ENCODE assay signal across 8 cellular contexts in genomic region chr17:4948166-4948996, GRCh38. TPM values are rescaled to one million over a fixed set of nuclear protein-coding genes. Genes with fewer than 3 reads are reported as not detected.
DNase-seq lines count a peak whose midpoint lies in the region; ATAC-seq and TF ChIP-seq lines count a peak whose summit lies in the region.

TSS of gene PFN1 (minus strand) at chr17:4948530. CDS start at chr17:4948394, 136 bp downstream.

- peak within 1 kb of the TSS; percentile 97 for H3K4me3 ChIP-seq in CD8-positive, alpha-beta memory T cell (ENCODE audit: low read length)
- peak within 1 kb of the TSS; percentile 96 for H3K4me3 ChIP-seq in GM23338
- peak within 1 kb of the TSS; percentile 85 to 98 (median 98) for H3K4me3 ChIP-seq in adrenal gland
- peak within 1 kb of the TSS; percentile 73 to 100 (median 98) for H3K4me3 ChIP-seq in heart left ventricle
- peak within 1 kb of the TSS; percentile 85 to 99 (median 95) for H3K4me3 ChIP-seq in tibial nerve

- H3K9me3 Mint-ChIP-seq in CD8-positive, alpha-beta memory T cell: no peaks in the 10 kb centered on the region
- no peaks in the 10 kb centered on the region; the same call in 2 of the 3 replicates for H3K9me3 Mint-ChIP-seq in GM23338

- H4K20me1 ChIP-seq in GM23338 (replicated peaks; ENCODE audit: insufficient read depth): peaks cover 22% of the 10 kb centered on the region

- peak; percentile 87 to 90 for TF ChIP-seq POLR2A in adrenal gland (IDR thresholded peaks at IDR 0.05)
- peak in 1 of 2 donors; percentile 94 for TF ChIP-seq POLR2A in heart left ventricle (IDR thresholded peaks at IDR 0.05)
- TF ChIP-seq POLR2A in tibial nerve (IDR thresholded peaks at IDR 0.05): peak; percentile 59 to 77

- peak within 1 kb of the TSS; percentile 96 for H3K4me2 ChIP-seq in GM23338

- H3K27me3 Mint-ChIP-seq in CD8-positive, alpha-beta memory T cell: peaks cover 0 to 5% of the 10 kb centered on the region in 2 donors
- peaks cover 40% of the 10 kb centered on the region for H3K27me3 Mint-ChIP-seq in GM23338 (ENCODE audit: insufficient read depth, low read depth, poor library complexity)

- ATAC-seq in GM23338: peak; percentile 13
- ATAC-seq in heart left ventricle: peak; percentile 68 to 81 (median 70)

- peaks cover 23% of the 10 kb centered on the region for H3K36me3 ChIP-seq in CD8-positive, alpha-beta memory T cell (ENCODE audit: insufficient read depth, low read length)
- peaks cover 20% of the 10 kb centered on the region for H3K36me3 ChIP-seq in GM23338 (ENCODE audit: insufficient read depth)
- H3K36me3 ChIP-seq in adrenal gland (replicated peaks in 1 of 2): peaks cover 0 to 34% of the 10 kb centered on the region in 2 donors
- peaks cover 0 to 36% (median 33%) of the 10 kb centered on the region in 9 donors for H3K36me3 ChIP-seq in heart left ventricle
- H3K36me3 ChIP-seq in tibial nerve: peaks cover 0 to 33% (median 0%) of the 10 kb centered on the region in 3 donors

- TF ChIP-seq EP300 in tibial nerve (IDR thresholded peaks at IDR 0.05): peak in 1 of 2 donors; percentile 65

- CTCF ChIA-PET in CD8-positive, alpha-beta memory T cell (lab: Charles Lee): interaction anchor here (1.0 to 4.8 kb wide), 4 partner anchors 8 to 39 kb away, joined by 4 to 30 read pairs (median 6); partner anchors contain the start of genes RNF167, SLC25A11 and SPAG7

- peak within 1 kb of the TSS; percentile 90 for H3K27ac ChIP-seq in CD8-positive, alpha-beta memory T cell (ENCODE audit: low read depth, low read length)
- H3K27ac ChIP-seq in GM23338 (ENCODE audit: low read depth) (peak within 1 kb of the TSS; percentile 100), adrenal gland (peak within 1 kb of the TSS; percentile 87 to 99 (median 96)), heart left ventricle (peak within 1 kb of the TSS; percentile 96 to 100 (median 99)), tibial nerve (peak within 1 kb of the TSS; percentile 94 to 98 (median 96))

- H3K27me3 ChIP-seq in CD8-positive, alpha-beta memory T cell (ENCODE audit: insufficient read depth, low read length, poor library complexity, severe bottlenecking): no peaks in the 10 kb centered on the region
- no peaks in the 10 kb centered on the region for H3K27me3 ChIP-seq in GM23338 (ENCODE audit: insufficient read depth)
- H3K27me3 ChIP-seq in adrenal gland: no peaks in the 10 kb centered on the region
- H3K27me3 ChIP-seq in heart left ventricle: no peaks in the 10 kb centered on the region
- H3K27me3 ChIP-seq in tibial nerve: no peaks in the 10 kb centered on the region

- peaks cover 39% of the 10 kb centered on the region for H3K79me2 ChIP-seq in GM23338 (replicated peaks; ENCODE audit: insufficient read depth)

- WGBS in adrenal gland, 4 donors: 0 to 1% (median 0%) methylated on average over 10 to 70 of the region's 70 CpGs
- 0 to 1% (median 0%) methylated on average over 32 to 70 of the region's 70 CpGs for WGBS in heart left ventricle, 4 donors
- 0 to 1% methylated on average over 25 to 53 of the region's 70 CpGs for WGBS in tibial nerve, 2 donors

- no peak within 1 kb of the TSS for H2AFZ ChIP-seq in GM23338

- H3K36me3 Mint-ChIP-seq in CD8-positive, alpha-beta memory T cell: peaks cover 7 to 40% (median 19%) of the 10 kb centered on the region in 3 donors
- H3K36me3 Mint-ChIP-seq in GM23338 (ENCODE audit: low read depth): peaks cover 43% of the 10 kb centered on the region

- no peaks in the 10 kb centered on the region for H3K9me2 ChIP-seq in GM23338 (ENCODE audit: insufficient read depth)

- peaks cover 40% of the 10 kb centered on the region for H3F3A ChIP-seq in GM23338 (replicated peaks; ENCODE audit: low read depth)

- peak within 1 kb of the TSS; percentile 94 to 100 (median 97) for H3K4me3 Mint-ChIP-seq in CD8-positive, alpha-beta memory T cell
- peak within 1 kb of the TSS; percentile 92 for H3K4me3 Mint-ChIP-seq in GM23338

- POLR2A ChIA-PET in CD8-positive, alpha-beta memory T cell (lab: Charles Lee): interaction anchor here (0.6 to 11.7 kb wide), 14 partner anchors 9 to 805 kb away, joined by 3 to 187 read pairs (median 3); partner anchors contain the start of genes C17orf107, CAMTA2, CHRNE and INCA1

- DNase-seq in CD8-positive, alpha-beta memory T cell: peak; percentile 84 to 94 (median 87)
- DNase-seq in GM23338 (ENCODE audit: low spot score) (peak; percentile 93), NCI-H1105 treated with DMSO at 0.1 percent for 48 hours (lab: John Stamatoyannopoulos, UW) (peak; percentile 83), T-helper 1 cell (peak; percentile 80 to 95 (median 87)), adrenal gland (peak; percentile 92 to 96 (median 94)), heart left ventricle (peak; percentile 91 to 93 (median 92)), posterior cingulate gyrus (peak; percentile 63 to 96 (median 80)), tibial nerve (ENCODE audit: low spot score in 2 of 2) (peak; percentile 91 to 94)

- H3K27ac Mint-ChIP-seq in CD8-positive, alpha-beta memory T cell: peak within 1 kb of the TSS; percentile 92 to 100 (median 97)
- H3K27ac Mint-ChIP-seq in GM23338: peak within 1 kb of the TSS; percentile 98

- H3K4me1 Mint-ChIP-seq in CD8-positive, alpha-beta memory T cell: peaks cover 41 to 54% (median 52%) of the 10 kb centered on the region in 3 donors
- peaks cover 45% of the 10 kb centered on the region for H3K4me1 Mint-ChIP-seq in GM23338

- intact Hi-C loops in adrenal gland (cut with DNase I): no loop called here
- intact Hi-C loops in heart left ventricle (cut with DNase I): loop anchor here in 4 of 10 donors (1.0 to 5.0 kb wide), 4 partner anchors 8 to 48 kb away; partner anchors contain the start of genes RNF167 (in 2 of the 4), SLC25A11 (in 2 of the 4), SPAG7 (in 2 of the 4) and CAMTA2 (in 1 of the 4)
- intact Hi-C loops in posterior cingulate gyrus (cut with DNase I): loop anchor here (1.0 to 5.0 kb wide), 2 partner anchors 19 to 39 kb away; partner anchors contain the start of genes CAMTA2 and SPAG7

- TF ChIP-seq CTCF in GM23338 (conservative IDR thresholded peaks at IDR 0.05; ENCODE audit: low read depth in 2 of 2): no peak
- TF ChIP-seq CTCF in adrenal gland (IDR thresholded peaks at IDR 0.05): no peak
- no peak for TF ChIP-seq CTCF in heart left ventricle (IDR thresholded peaks at IDR 0.05)
- TF ChIP-seq CTCF in tibial nerve (IDR thresholded peaks at IDR 0.05): peak in 1 of 5 experiments; percentile 35

- H3K9me3 ChIP-seq in CD8-positive, alpha-beta memory T cell (ENCODE audit: low read length): no peaks in the 10 kb centered on the region
- H3K9me3 ChIP-seq in adrenal gland (replicated peaks in 1 of 3) (no peaks in the 10 kb centered on the region), heart left ventricle (no peaks in the 10 kb centered on the region), tibial nerve (no peaks in the 10 kb centered on the region)

- H3K4me1 ChIP-seq in CD8-positive, alpha-beta memory T cell (ENCODE audit: insufficient read depth, low read length): peaks cover 42% of the 10 kb centered on the region
- H3K4me1 ChIP-seq in GM23338 (ENCODE audit: insufficient read depth): peaks cover 43% of the 10 kb centered on the region
- H3K4me1 ChIP-seq in adrenal gland (replicated peaks in 1 of 2): peaks cover 30 to 39% of the 10 kb centered on the region in 2 donors
- H3K4me1 ChIP-seq in heart left ventricle: peaks cover 11 to 78% (median 48%) of the 10 kb centered on the region in 12 donors
- peaks cover 0 to 59% (median 36%) of the 10 kb centered on the region in 4 donors for H3K4me1 ChIP-seq in tibial nerve

TF ChIP-seq in GM23338, 12 proteins besides CTCF, POLR2A, EP300 and RAD21 (continues in another document):
- TF ChIP-seq, protein P1, sequence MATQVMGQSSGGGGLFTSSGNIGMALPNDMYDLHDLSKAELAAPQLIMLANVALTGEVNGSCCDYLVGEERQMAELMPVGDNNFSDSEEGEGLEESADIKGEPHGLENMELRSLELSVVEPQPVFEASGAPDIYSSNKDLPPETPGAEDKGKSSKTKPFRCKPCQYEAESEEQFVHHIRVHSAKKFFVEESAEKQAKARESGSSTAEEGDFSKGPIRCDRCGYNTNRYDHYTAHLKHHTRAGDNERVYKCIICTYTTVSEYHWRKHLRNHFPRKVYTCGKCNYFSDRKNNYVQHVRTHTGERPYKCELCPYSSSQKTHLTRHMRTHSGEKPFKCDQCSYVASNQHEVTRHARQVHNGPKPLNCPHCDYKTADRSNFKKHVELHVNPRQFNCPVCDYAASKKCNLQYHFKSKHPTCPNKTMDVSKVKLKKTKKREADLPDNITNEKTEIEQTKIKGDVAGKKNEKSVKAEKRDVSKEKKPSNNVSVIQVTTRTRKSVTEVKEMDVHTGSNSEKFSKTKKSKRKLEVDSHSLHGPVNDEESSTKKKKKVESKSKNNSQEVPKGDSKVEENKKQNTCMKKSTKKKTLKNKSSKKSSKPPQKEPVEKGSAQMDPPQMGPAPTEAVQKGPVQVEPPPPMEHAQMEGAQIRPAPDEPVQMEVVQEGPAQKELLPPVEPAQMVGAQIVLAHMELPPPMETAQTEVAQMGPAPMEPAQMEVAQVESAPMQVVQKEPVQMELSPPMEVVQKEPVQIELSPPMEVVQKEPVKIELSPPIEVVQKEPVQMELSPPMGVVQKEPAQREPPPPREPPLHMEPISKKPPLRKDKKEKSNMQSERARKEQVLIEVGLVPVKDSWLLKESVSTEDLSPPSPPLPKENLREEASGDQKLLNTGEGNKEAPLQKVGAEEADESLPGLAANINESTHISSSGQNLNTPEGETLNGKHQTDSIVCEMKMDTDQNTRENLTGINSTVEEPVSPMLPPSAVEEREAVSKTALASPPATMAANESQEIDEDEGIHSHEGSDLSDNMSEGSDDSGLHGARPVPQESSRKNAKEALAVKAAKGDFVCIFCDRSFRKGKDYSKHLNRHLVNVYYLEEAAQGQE (IDR thresholded peaks at IDR 0.05; ENCODE audit: unreplicated experiment): peak; percentile 19
- TF ChIP-seq ETS1 (IDR thresholded peaks at IDR 0.05) (peak; percentile 52; the same call in 1 of the 2 replicates), POLR2AphosphoS5 (IDR thresholded peaks at IDR 0.05; ENCODE audit: low read depth) (peak; percentile 79)

RNA-seq across cellular contexts. Expression of gene PFN1, which starts in this region (rescaled TPM):
- total RNA-seq in CD8-positive, alpha-beta memory T cell: 1,000 to 10,000 TPM; 1,826 to 1,841 TPM
- polyA plus RNA-seq in CD8-positive, alpha-beta memory T cell: 2,601 TPM
- total RNA-seq in GM23338 (2014; rRNA removed; shearing (Covaris generic)): 1,702 and 2,002 TPM in 2 replicates
- polyA plus RNA-seq in GM23338 (2016; fragmentation: Nextera tagmentation; extraction: Ambion mirVana) (3,646 and 3,709 TPM in 2 replicates), adrenal gland (100 to 1,000 TPM; 310 to 593 (median 390) TPM), heart left ventricle (100 to 1,000 TPM; 177 to 982 TPM)
- total RNA-seq in adrenal gland (1,000 to 10,000 TPM in 1 of 8 donors, 100 to 1,000 TPM in 7; 357 to 1,056 (median 454) TPM), heart left ventricle (100 to 1,000 TPM; 145 to 608 (median 234) TPM), tibial nerve (1,000 to 10,000 TPM in 1 of 4 donors, 100 to 1,000 TPM in 3; 422 to 1,004 (median 483) TPM)

Comparison
In these comparisons a context has a peak if more than half of its experiments do, and no peak if none do; other contexts are left out.
1. Peak in every context shown above with its lines: DNase-seq, ATAC-seq, H3K4me3 ChIP-seq and H3K27ac ChIP-seq.